8 cellular contexts compared by ENCODE assay signal in genomic region chr1:217630711-217631591, GRCh38. TPM values are rescaled to one million over a fixed set of nuclear protein-coding genes. Genes with fewer than 3 reads are reported as not detected.
DNase-seq lines count a peak whose midpoint lies in the region; ATAC-seq lines count a peak whose summit lies in the region.

TSS of gene GPATCH2 (minus strand) at chr1:217631090. CDS start at chr1:217630971, 119 bp downstream.
TSS of gene SPATA17 (plus strand) at chr1:217631344. CDS start at chr1:217631379, 35 bp downstream.

- H3K4me1 ChIP-seq in rectal smooth muscle tissue (ENCODE audit: control insufficient read depth, insufficient read depth, low read length) = peaks cover 8% of the 10 kb centered on the region
- no peaks in the 10 kb centered on the region for H3K4me1 ChIP-seq in aorta (ENCODE audit: control insufficient read depth in 1 of 2, insufficient read depth in 2 of 2, low read length in 2 of 2)

- peak within 1 kb of the TSS; percentile 92 for H3K27ac ChIP-seq in rectal smooth muscle tissue (ENCODE audit: low read depth, low read length)
- peak within 1 kb of the TSS in 1 of 2 donors; percentile 65 for H3K27ac ChIP-seq in aorta (ENCODE audit: low read depth in 1 of 2, low read length in 2 of 2)

- H3K36me3 ChIP-seq in rectal smooth muscle tissue (ENCODE audit: control insufficient read depth, insufficient read depth, low read length) = no peaks in the 10 kb centered on the region
- H3K36me3 ChIP-seq in aorta (ENCODE audit: control insufficient read depth in 1 of 2, insufficient read depth in 2 of 2, low read length in 1 of 2) = no peaks in the 10 kb centered on the region

- H3K9ac ChIP-seq in rectal smooth muscle tissue (ENCODE audit: low read length) = peak within 1 kb of the TSS; percentile 78

- peak; percentile 91 for DNase-seq in NCI-H1694 (lab: John Stamatoyannopoulos, UW)
- DNase-seq in T-helper 2 cell = peak; percentile 47 to 92 (median 73)
- DNase-seq in anterior cingulate cortex (lab: John Stamatoyannopoulos, UW) = peak in 57 of 58 donors; percentile 12 to 86 (median 64)
- peak; percentile 83 for DNase-seq in hepatic stellate cell (ENCODE audit: low spot score)
- DNase-seq in aorta = peak; percentile 87 to 90

- no peaks in the 10 kb centered on the region for H3K27me3 ChIP-seq in rectal smooth muscle tissue (ENCODE audit: control insufficient read depth, insufficient read depth, low read length)
- H3K27me3 ChIP-seq in aorta (ENCODE audit: control insufficient read depth in 1 of 2, insufficient read depth in 2 of 2, low read length in 1 of 2) = no peaks in the 10 kb centered on the region

- 1% methylated on average over 42 of the region's 42 CpGs for WGBS in aorta, 2 donors

- H3K4me3 ChIP-seq in rectal smooth muscle tissue (ENCODE audit: low read length) (peak within 1 kb of the TSS; percentile 88), aorta (ENCODE audit: low read length in 2 of 2) (peak within 1 kb of the TSS; percentile 93 to 95)

- intact Hi-C loops in aorta (cut with DNase I) = no loop called here

- H3K9me3 ChIP-seq in aorta (ENCODE audit: control insufficient read depth, low read length) = no peaks in the 10 kb centered on the region

- peak; percentile 94 for ATAC-seq in GM18499 (IDR thresholded peaks at IDR 0.05; ENCODE audit: insufficient read depth, unreplicated experiment)
- peak; percentile 98 for ATAC-seq in HG02885 (IDR thresholded peaks at IDR 0.05; ENCODE audit: poor library complexity, unreplicated experiment)
- peak; percentile 96 for ATAC-seq in aorta (ENCODE audit: low FRiP score)

RNA-seq across cellular contexts. Expression of gene GPATCH2, which starts in this region (rescaled TPM):
- 10 to 100 TPM; 13.8 to 17.3 TPM for total RNA-seq in aorta
- 1 to 10 TPM; 5.1 to 5.9 TPM for polyA plus RNA-seq in aorta

RNA-seq across cellular contexts. Expression of gene SPATA17, which starts in this region (rescaled TPM):
- under 1 TPM in 1 of 2 donors, not detected in 1; 0.32 TPM for total RNA-seq in aorta
- polyA plus RNA-seq in aorta = under 1 TPM in 1 of 2 donors, not detected in 1; 0.59 TPM
